ENCODE assay signal across 15 cellular contexts in genomic region chr16:70793851-70794502, GRCh38. TPM values are rescaled to one million over a fixed set of nuclear protein-coding genes. Genes with fewer than 3 reads are reported as not detected.
DNase-seq lines count a peak whose midpoint lies in the region; ATAC-seq and TF ChIP-seq lines count a peak whose summit lies in the region.
"Had no signal": no experiment of that assay in that cellular context is flagged by ENCODE, and none has a peak within 500 bp of the region (broad histone marks: within the 10 kb centered on the region; RNA-seq: fewer than 3 reads in every experiment).

No MANE protein-coding gene starts in this region.

- DNase-seq in WTC11 (ENCODE audit: low spot score) (no peak), 8988T (no peak), GM19238 (ENCODE audit: insufficient read length, low spot score) (no peak)
- DNase-seq in activated effector memory CD4-positive, alpha-beta T cell treated with Interleukin-2 at 50 U/mL for 16 hours: no peak
- DNase-seq: activated B cell treated with CpG ODN at 0.5 μM for 24 hours; anterior cingulate cortex; DND-41; effector CD4-positive, alpha-beta T cell; IMR-90; NK-92 treated with Interleukin-12 subunit alpha and Interleukin-12 subunit beta, amount 100 ng/mL, for 24 hours; SK-N-SH had no signal

- no peak overlapping the region for H3K4me3 Mint-ChIP-seq in WTC11
- H3K4me3 Mint-ChIP-seq: activated B cell treated with CpG ODN at 0.5 μM for 24 hours had no signal

- ATAC-seq in GM18511 (IDR thresholded peaks at IDR 0.05; ENCODE audit: unreplicated experiment): peak; percentile 64
- peak; percentile 52 for ATAC-seq in GM21390 (IDR thresholded peaks at IDR 0.05; ENCODE audit: unreplicated experiment)
- ATAC-seq in HG03064 (IDR thresholded peaks at IDR 0.05; ENCODE audit: low read depth, unreplicated experiment): peak; percentile 45
- no peak for ATAC-seq in WTC11

- H3K4me1 ChIP-seq in OCI-LY3 (ENCODE audit: low read length): peaks cover 67% of the 10 kb centered on the region

- no peak for TF ChIP-seq CTCF in OCI-LY3 (IDR thresholded peaks at IDR 0.05; ENCODE audit: low read depth, low read length)
- no peak for TF ChIP-seq CTCF in WTC11 (IDR thresholded peaks at IDR 0.05)

- H3K27ac ChIP-seq in OCI-LY3 (ENCODE audit: low read length): peak overlapping the region; percentile 25; the same call in 1 of the 2 replicates

- H2AFZ ChIP-seq in OCI-LY3 (ENCODE audit: low read depth, low read length): no peak overlapping the region

- H3K4me3 ChIP-seq in OCI-LY3 (ENCODE audit: low read length): peak overlapping the region; percentile 64

- no peaks in the 10 kb centered on the region for H3K9me3 ChIP-seq in OCI-LY3 (ENCODE audit: insufficient read depth, low read length)
- H3K9me3 ChIP-seq: SK-N-SH had no signal

- POLR2A ChIA-PET in WTC11 (lab: Charles Lee): no interaction called here

- H3K4me2 ChIP-seq in OCI-LY3 (ENCODE audit: low read length): peak overlapping the region; percentile 75
- H3K4me2 ChIP-seq: SK-N-SH had no signal

- H3K27me3 Mint-ChIP-seq in WTC11 (ENCODE audit: low read depth): no peaks in the 10 kb centered on the region
- H3K27me3 Mint-ChIP-seq: activated B cell treated with CpG ODN at 0.5 μM for 24 hours had no signal

- peaks cover 97% of the 10 kb centered on the region for H3K79me2 ChIP-seq in OCI-LY3 (ENCODE audit: low read length)

- peaks cover 17% of the 10 kb centered on the region for H3K4me1 Mint-ChIP-seq in WTC11

- peaks cover 36% of the 10 kb centered on the region; the same call in 1 of the 2 replicates for H4K20me1 ChIP-seq in OCI-LY3 (ENCODE audit: insufficient read depth, low read length)

- H3K36me3 Mint-ChIP-seq in WTC11: peaks cover 8% of the 10 kb centered on the region; the same call in 1 of the 2 replicates

- H3K27me3 ChIP-seq in OCI-LY3 (ENCODE audit: low read depth, low read length): no peaks in the 10 kb centered on the region

- H3K9ac ChIP-seq in OCI-LY3 (ENCODE audit: low read length): peak overlapping the region; percentile 36
- H3K9ac ChIP-seq: SK-N-SH had no signal

- H3K27ac Mint-ChIP-seq in WTC11: no peak overlapping the region; the same call in 1 of the 2 replicates
- H3K27ac Mint-ChIP-seq: activated B cell treated with CpG ODN at 0.5 μM for 24 hours had no signal

- H3K9me3 Mint-ChIP-seq in WTC11: no peaks in the 10 kb centered on the region
- H3K9me3 Mint-ChIP-seq: activated B cell treated with CpG ODN at 0.5 μM for 24 hours had no signal

- peaks cover 8% of the 10 kb centered on the region for H3K36me3 ChIP-seq in OCI-LY3 (replicated peaks; ENCODE audit: low read depth, low read length)

- CTCF ChIA-PET in WTC11 (lab: Charles Lee): interaction anchor here (0.8 kb wide), 1 partner anchor 23 kb away, joined by 3 read pairs; no protein-coding TSS in a partner anchor

TF ChIP-seq in WTC11, 78 proteins besides CTCF, POLR2A, EP300 and RAD21:
- no peak for TF ChIP-seq PRRX2 (CRISPR knock-in tag; IDR thresholded peaks at IDR 0.05)
- TF ChIP-seq ATF2 (CRISPR knock-in tag; IDR thresholded peaks at IDR 0.05; ENCODE audit: borderline replicate concordance, low read depth): no peak
- no peak for TF ChIP-seq CREB1 (CRISPR knock-in tag; IDR thresholded peaks at IDR 0.05)
- TF ChIP-seq, protein P1, sequence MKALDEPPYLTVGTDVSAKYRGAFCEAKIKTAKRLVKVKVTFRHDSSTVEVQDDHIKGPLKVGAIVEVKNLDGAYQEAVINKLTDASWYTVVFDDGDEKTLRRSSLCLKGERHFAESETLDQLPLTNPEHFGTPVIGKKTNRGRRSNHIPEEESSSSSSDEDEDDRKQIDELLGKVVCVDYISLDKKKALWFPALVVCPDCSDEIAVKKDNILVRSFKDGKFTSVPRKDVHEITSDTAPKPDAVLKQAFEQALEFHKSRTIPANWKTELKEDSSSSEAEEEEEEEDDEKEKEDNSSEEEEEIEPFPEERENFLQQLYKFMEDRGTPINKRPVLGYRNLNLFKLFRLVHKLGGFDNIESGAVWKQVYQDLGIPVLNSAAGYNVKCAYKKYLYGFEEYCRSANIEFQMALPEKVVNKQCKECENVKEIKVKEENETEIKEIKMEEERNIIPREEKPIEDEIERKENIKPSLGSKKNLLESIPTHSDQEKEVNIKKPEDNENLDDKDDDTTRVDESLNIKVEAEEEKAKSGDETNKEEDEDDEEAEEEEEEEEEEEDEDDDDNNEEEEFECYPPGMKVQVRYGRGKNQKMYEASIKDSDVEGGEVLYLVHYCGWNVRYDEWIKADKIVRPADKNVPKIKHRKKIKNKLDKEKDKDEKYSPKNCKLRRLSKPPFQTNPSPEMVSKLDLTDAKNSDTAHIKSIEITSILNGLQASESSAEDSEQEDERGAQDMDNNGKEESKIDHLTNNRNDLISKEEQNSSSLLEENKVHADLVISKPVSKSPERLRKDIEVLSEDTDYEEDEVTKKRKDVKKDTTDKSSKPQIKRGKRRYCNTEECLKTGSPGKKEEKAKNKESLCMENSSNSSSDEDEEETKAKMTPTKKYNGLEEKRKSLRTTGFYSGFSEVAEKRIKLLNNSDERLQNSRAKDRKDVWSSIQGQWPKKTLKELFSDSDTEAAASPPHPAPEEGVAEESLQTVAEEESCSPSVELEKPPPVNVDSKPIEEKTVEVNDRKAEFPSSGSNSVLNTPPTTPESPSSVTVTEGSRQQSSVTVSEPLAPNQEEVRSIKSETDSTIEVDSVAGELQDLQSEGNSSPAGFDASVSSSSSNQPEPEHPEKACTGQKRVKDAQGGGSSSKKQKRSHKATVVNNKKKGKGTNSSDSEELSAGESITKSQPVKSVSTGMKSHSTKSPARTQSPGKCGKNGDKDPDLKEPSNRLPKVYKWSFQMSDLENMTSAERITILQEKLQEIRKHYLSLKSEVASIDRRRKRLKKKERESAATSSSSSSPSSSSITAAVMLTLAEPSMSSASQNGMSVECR (CRISPR knock-in tag; IDR thresholded peaks at IDR 0.05; ENCODE audit: borderline replicate concordance): no peak
- no peak for TF ChIP-seq ZNF263 (CRISPR knock-in tag; IDR thresholded peaks at IDR 0.05; ENCODE audit: low read depth)
- TF ChIP-seq ATF1 (CRISPR knock-in tag; IDR thresholded peaks at IDR 0.05): no peak
- TF ChIP-seq EMX1 (CRISPR knock-in tag; IDR thresholded peaks at IDR 0.05): no peak
- TF ChIP-seq, protein P2, sequence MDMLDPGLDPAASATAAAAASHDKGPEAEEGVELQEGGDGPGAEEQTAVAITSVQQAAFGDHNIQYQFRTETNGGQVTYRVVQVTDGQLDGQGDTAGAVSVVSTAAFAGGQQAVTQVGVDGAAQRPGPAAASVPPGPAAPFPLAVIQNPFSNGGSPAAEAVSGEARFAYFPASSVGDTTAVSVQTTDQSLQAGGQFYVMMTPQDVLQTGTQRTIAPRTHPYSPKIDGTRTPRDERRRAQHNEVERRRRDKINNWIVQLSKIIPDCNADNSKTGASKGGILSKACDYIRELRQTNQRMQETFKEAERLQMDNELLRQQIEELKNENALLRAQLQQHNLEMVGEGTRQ (CRISPR knock-in tag; IDR thresholded peaks at IDR 0.05): no peak

RNA-seq across cellular contexts. Expression of gene VAC14, which starts 7.0 kb away (rescaled TPM):
- total RNA-seq in WTC11 (2021): 58.0 to 60.9 TPM (median 60.1 TPM) in 3 replicates
